11 cellular contexts compared by ENCODE assay signal in the genomic region with DNA sequence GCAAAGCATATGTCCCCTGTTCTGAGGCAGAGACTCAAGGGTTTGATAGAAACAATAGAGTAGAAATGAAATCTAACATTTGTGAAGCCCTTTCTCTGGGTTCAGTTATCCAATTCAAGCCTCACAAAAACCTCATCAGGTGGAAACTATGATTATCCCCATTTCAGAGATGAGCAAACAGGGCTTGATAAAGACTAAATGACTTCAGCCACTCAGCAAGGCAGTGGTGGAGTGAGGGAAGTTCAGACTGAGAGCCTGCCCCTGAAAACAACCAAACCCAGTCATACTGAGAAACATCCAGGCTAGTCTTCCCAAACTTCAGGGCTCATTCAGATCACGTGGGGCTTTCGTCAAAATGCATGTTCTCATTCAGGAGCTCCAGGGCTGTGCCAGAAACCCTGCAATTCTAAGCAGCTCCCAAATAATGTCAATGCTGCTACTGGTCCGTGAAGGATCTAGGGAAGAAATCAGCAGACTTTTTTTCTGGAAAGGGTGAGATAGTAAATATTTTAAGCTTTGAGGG.
DNase-seq lines count a peak whose midpoint lies in the region; ATAC-seq lines count a peak whose summit lies in the region.
"Had no signal": no experiment of that assay in that cellular context is flagged by ENCODE, and none has a peak within 500 bp of the region (broad histone marks: within the 10 kb centered on the region; RNA-seq: fewer than 3 reads in every experiment).

No MANE protein-coding gene starts in this region.

- in situ Hi-C loops in G401 (cut with HindIII; ENCODE audit: low sequenced_read_pairs): loop anchor here (5.0 kb wide), 1 partner anchor 64 kb away; no protein-coding TSS in a partner anchor

- peak; percentile 15 for DNase-seq in ecto neural progenitor cell (ENCODE audit: low spot score)
- no peak for DNase-seq in G401 (ENCODE audit: low spot score)
- DNase-seq in NCI-H1092 (lab: John Stamatoyannopoulos, UW): no peak
- DNase-seq in NCI-H2196 treated with DMSO at 0.1 percent for 48 hours (lab: John Stamatoyannopoulos, UW; ENCODE audit: unreplicated experiment): no peak
- DNase-seq in GOT3 (lab: John Stamatoyannopoulos, UW): no peak
- DNase-seq: activated naive CD4-positive, alpha-beta T cell; PC-3; trophoblast cell had no signal

- ATAC-seq in GM18867 (IDR thresholded peaks at IDR 0.05; ENCODE audit: unreplicated experiment) (peak; percentile 52), GM21515 (IDR thresholded peaks at IDR 0.05; ENCODE audit: unreplicated experiment) (peak; percentile 31), HG03280 (IDR thresholded peaks at IDR 0.05; ENCODE audit: unreplicated experiment) (peak; percentile 43)
- ATAC-seq: PC-3 had no signal
